1 cellular context compared by ENCODE assay signal in genomic region chr4:13483142-13484044, GRCh38.
A peak's percentile ranks its signal among the peaks of the same experiment; 100 is the strongest.
TF ChIP-seq lines count a peak whose summit lies in the region.

No MANE protein-coding gene starts in this region.

TF ChIP-seq in HepG2, 621 proteins besides CTCF, POLR2A, EP300 and RAD21 (continued from another document and continues in another):
- no peak for TF ChIP-seq ZSCAN5A (CRISPR knock-in tag; IDR thresholded peaks at IDR 0.05; ENCODE audit: borderline replicate concordance)
- no peak for TF ChIP-seq HOXD1 (CRISPR knock-in tag; IDR thresholded peaks at IDR 0.05)
- no peak for TF ChIP-seq ZNF276 (CRISPR knock-in tag; IDR thresholded peaks at IDR 0.05; ENCODE audit: low read depth)
- no peak for TF ChIP-seq ZNF547 (CRISPR knock-in tag; IDR thresholded peaks at IDR 0.05)
- no peak for TF ChIP-seq POGZ (CRISPR knock-in tag; IDR thresholded peaks at IDR 0.05)
- no peak for TF ChIP-seq MAF1 (CRISPR knock-in tag; IDR thresholded peaks at IDR 0.05; ENCODE audit: borderline replicate concordance)
- TF ChIP-seq ZNF12 (CRISPR knock-in tag; IDR thresholded peaks at IDR 0.05) = no peak
- TF ChIP-seq TMF1 (CRISPR knock-in tag; IDR thresholded peaks at IDR 0.05; ENCODE audit: low read depth) = peak; percentile 61; the same call in 1 of the 2 replicates
- no peak for TF ChIP-seq ZNF605 (CRISPR knock-in tag; IDR thresholded peaks at IDR 0.05)
- TF ChIP-seq NFKB2 (CRISPR knock-in tag; IDR thresholded peaks at IDR 0.05; ENCODE audit: borderline replicate concordance) = no peak
- TF ChIP-seq ZNF335 (CRISPR knock-in tag; IDR thresholded peaks at IDR 0.05) = no peak
- no peak for TF ChIP-seq BCL6 (CRISPR knock-in tag; IDR thresholded peaks at IDR 0.05)
- TF ChIP-seq STAT6 (CRISPR knock-in tag; IDR thresholded peaks at IDR 0.05; ENCODE audit: borderline replicate concordance) = no peak
- TF ChIP-seq ZNF580 (CRISPR knock-in tag; IDR thresholded peaks at IDR 0.05; ENCODE audit: borderline replicate concordance, low read depth) = no peak
- 0 out of 2 replicates have a peak, but pooled peaks have one; percentile 40 for TF ChIP-seq IKZF5 (CRISPR knock-in tag; IDR thresholded peaks at IDR 0.05)
- no peak for TF ChIP-seq AHDC1 (CRISPR knock-in tag; IDR thresholded peaks at IDR 0.05; ENCODE audit: borderline replicate concordance)
- TF ChIP-seq ZNF781 (CRISPR knock-in tag; IDR thresholded peaks at IDR 0.05; ENCODE audit: borderline replicate concordance, not compliant biosample characterization) = no peak
- TF ChIP-seq RBFOX2 (IDR thresholded peaks at IDR 0.05; ENCODE audit: low read depth, low read length) = no peak
- peak in 1 of 2 experiments; percentile 52; a peak in 3 of 4 replicates for TF ChIP-seq REST (IDR thresholded peaks at IDR 0.05; ENCODE audit: borderline replicate concordance in 1 of 2, low read depth in 1 of 2, low read length in 2 of 2)
- 0 out of 2 replicates have a peak, but pooled peaks have one; percentile 21 for TF ChIP-seq POGK (CRISPR knock-in tag; conservative IDR thresholded peaks at IDR 0.05)
- peak; percentile 68 for TF ChIP-seq PHF8 (CRISPR knock-in tag; IDR thresholded peaks at IDR 0.05)
- TF ChIP-seq WIZ (CRISPR knock-in tag; IDR thresholded peaks at IDR 0.05) = no peak
- TF ChIP-seq ZNF224 (CRISPR knock-in tag; IDR thresholded peaks at IDR 0.05) = no peak
- no peak for TF ChIP-seq THAP7 (CRISPR knock-in tag; IDR thresholded peaks at IDR 0.05)
- TF ChIP-seq ZNF44 (CRISPR knock-in tag; IDR thresholded peaks at IDR 0.05) = no peak
- TF ChIP-seq MEIS2 (CRISPR knock-in tag; IDR thresholded peaks at IDR 0.05) = 0 out of 2 replicates have a peak, but pooled peaks have one; percentile 1
- TF ChIP-seq TAF1 (CRISPR knock-in tag; IDR thresholded peaks at IDR 0.05) = no peak
- no peak for TF ChIP-seq BRCA1 (CRISPR knock-in tag; IDR thresholded peaks at IDR 0.05)
- TF ChIP-seq SMAD1 (CRISPR knock-in tag; IDR thresholded peaks at IDR 0.05; ENCODE audit: borderline replicate concordance, low read depth) = no peak
- TF ChIP-seq ZFP41 (CRISPR knock-in tag; IDR thresholded peaks at IDR 0.05; ENCODE audit: borderline replicate concordance) = no peak
- TF ChIP-seq SP2 (CRISPR knock-in tag; IDR thresholded peaks at IDR 0.05) = no peak
- TF ChIP-seq IRF9 (CRISPR knock-in tag; IDR thresholded peaks at IDR 0.05; ENCODE audit: borderline replicate concordance) = no peak
- no peak for TF ChIP-seq PRPF4 (IDR thresholded peaks at IDR 0.05; ENCODE audit: low read depth, low read length, poor library complexity, severe bottlenecking)
- TF ChIP-seq MYPOP (CRISPR knock-in tag; IDR thresholded peaks at IDR 0.05) = no peak
